Comparison of ENCODE assay signal across 1 cellular context in genomic region chr13:39536906-39537305, GRCh38.
TF ChIP-seq lines count a peak whose summit lies in the region.

No MANE protein-coding gene starts in this region.

TF ChIP-seq in GM23338, 12 proteins besides CTCF, POLR2A, EP300 and RAD21 (continued from another document):
- no peak for TF ChIP-seq REST (IDR thresholded peaks at IDR 0.05; ENCODE audit: unreplicated experiment)
- TF ChIP-seq ETS1 (IDR thresholded peaks at IDR 0.05), result no peak
- no peak for TF ChIP-seq EZH2phosphoT487 (IDR thresholded peaks at IDR 0.05; ENCODE audit: unreplicated experiment)
- TF ChIP-seq STAT1 (IDR thresholded peaks at IDR 0.05; ENCODE audit: unreplicated experiment), result no peak
